In genomic region chr1:179310271-179310670, GRCh38 we compare ENCODE assay signal across 16 cellular contexts. TPM values are rescaled to one million over a fixed set of nuclear protein-coding genes. Genes with fewer than 3 reads are reported as not detected.
DNase-seq lines count a peak whose midpoint lies in the region; ATAC-seq and TF ChIP-seq lines count a peak whose summit lies in the region.
"Had no signal": no experiment of that assay in that cellular context is flagged by ENCODE, and none has a peak within 500 bp of the region (broad histone marks: within the 10 kb centered on the region; RNA-seq: fewer than 3 reads in every experiment).

No MANE protein-coding gene starts in this region.

- H3K4me1 Mint-ChIP-seq in activated T-cell treated with anti-CD3 and anti-CD28 coated beads, Interleukin-2, amount 50 U/mL, for 24 hours (ENCODE audit: low read depth), result peaks cover 48% of the 10 kb centered on the region
- peaks cover 41 to 46% of the 10 kb centered on the region in 2 donors for H3K4me1 Mint-ChIP-seq in natural killer cell

- peak; percentile 63 for ATAC-seq in RWPE2 (ENCODE audit: low read depth)
- no peak for ATAC-seq in right lobe of liver
- no peak for ATAC-seq in natural killer cell

- H3K4me3 Mint-ChIP-seq in activated T-cell treated with anti-CD3 and anti-CD28 coated beads, Interleukin-2, amount 50 U/mL, for 24 hours, result no peak overlapping the region
- H3K4me3 Mint-ChIP-seq in natural killer cell, result no peak overlapping the region
- H3K4me3 Mint-ChIP-seq: T-helper 2 cell treated with Interferon-gamma antibody and Interleukin-4, amounts not matched to agents 5 μg/mL and 100 μg/mL, for 36 hours had no signal

- no peaks in the 10 kb centered on the region for H3K27me3 Mint-ChIP-seq in activated T-cell treated with anti-CD3 and anti-CD28 coated beads, Interleukin-2, amount 50 U/mL, for 24 hours
- no peaks in the 10 kb centered on the region for H3K27me3 Mint-ChIP-seq in natural killer cell (ENCODE audit: low read depth in 2 of 2)

- H3K9me3 ChIP-seq in RWPE2 (ENCODE audit: severe bottlenecking) (no peaks in the 10 kb centered on the region), testis (no peaks in the 10 kb centered on the region), right lobe of liver (no peaks in the 10 kb centered on the region)
- H3K9me3 ChIP-seq: left lung, tibial nerve had no signal

- peak overlapping the region; percentile 63 for H3K27ac Mint-ChIP-seq in activated T-cell treated with anti-CD3 and anti-CD28 coated beads, Interleukin-2, amount 50 U/mL, for 24 hours
- peak overlapping the region in 1 of 2 donors; percentile 70 for H3K27ac Mint-ChIP-seq in natural killer cell
- H3K27ac Mint-ChIP-seq: activated naive CD4-positive, alpha-beta T cell treated with anti-CD3 and anti-CD28 coated beads, Interleukin-2, amount 50 U/mL, for 72 hours; T-helper 2 cell treated with Interferon-gamma antibody and Interleukin-4, amounts not matched to agents 5 μg/mL and 100 μg/mL, for 36 hours had no signal

- TF ChIP-seq POLR2A in testis (IDR thresholded peaks at IDR 0.05), result no peak
- TF ChIP-seq POLR2A in right lobe of liver (IDR thresholded peaks at IDR 0.05), result no peak

- H3K36me3 ChIP-seq in RWPE2 (ENCODE audit: low read depth), result no peaks in the 10 kb centered on the region
- no peaks in the 10 kb centered on the region for H3K36me3 ChIP-seq in testis (ENCODE audit: low read depth, missing control alignments)
- no peaks in the 10 kb centered on the region for H3K36me3 ChIP-seq in right lobe of liver

- no peaks in the 10 kb centered on the region for H3K9me3 Mint-ChIP-seq in activated T-cell treated with anti-CD3 and anti-CD28 coated beads, Interleukin-2, amount 50 U/mL, for 24 hours
- no peaks in the 10 kb centered on the region for H3K9me3 Mint-ChIP-seq in natural killer cell
- H3K9me3 Mint-ChIP-seq: activated naive CD4-positive, alpha-beta T cell treated with anti-CD3 and anti-CD28 coated beads, Interleukin-2, amount 50 U/mL, for 72 hours; T-helper 2 cell treated with Interferon-gamma antibody and Interleukin-4, amounts not matched to agents 5 μg/mL and 100 μg/mL, for 36 hours had no signal

- H3K27ac ChIP-seq in RWPE2 (ENCODE audit: poor library complexity, severe bottlenecking) (peak overlapping the region; percentile 83), testis (peak overlapping the region; percentile 62 to 68), right lobe of liver (no peak overlapping the region)
- H3K27ac ChIP-seq: dorsolateral prefrontal cortex, tibial nerve had no signal

- H3K27me3 ChIP-seq in RWPE2 (ENCODE audit: insufficient read depth, poor library complexity, severe bottlenecking), result no peaks in the 10 kb centered on the region
- H3K27me3 ChIP-seq in testis, result no peaks in the 10 kb centered on the region
- H3K27me3 ChIP-seq in right lobe of liver, result no peaks in the 10 kb centered on the region
- H3K27me3 ChIP-seq: dorsolateral prefrontal cortex, left lung, tibial nerve had no signal

- TF ChIP-seq CTCF in RWPE2 (IDR thresholded peaks at IDR 0.05; ENCODE audit: poor library complexity, severe bottlenecking) (no peak), fibroblast of pulmonary artery (IDR thresholded peaks at IDR 0.05; ENCODE audit: low read length, missing control alignments) (no peak), testis (IDR thresholded peaks at IDR 0.05) (no peak), right lobe of liver (IDR thresholded peaks at IDR 0.05) (no peak), natural killer cell (IDR thresholded peaks at IDR 0.05) (no peak)

- WGBS in testis, 2 donors, result 42 to 59% methylated on average over 2 of the region's 2 CpGs
- WGBS in right lobe of liver (ENCODE audit: insufficient coverage, low coverage, low lambda C conversion rate, missing lambda C conversion rate), result 79% methylated on average over 2 of the region's 2 CpGs

- peaks cover 84% of the 10 kb centered on the region for H3K36me3 Mint-ChIP-seq in activated T-cell treated with anti-CD3 and anti-CD28 coated beads, Interleukin-2, amount 50 U/mL, for 24 hours (ENCODE audit: low read depth)
- peaks cover 8% of the 10 kb centered on the region for H3K36me3 Mint-ChIP-seq in natural killer cell

- peaks cover 16% of the 10 kb centered on the region for H3K4me1 ChIP-seq in RWPE2 (ENCODE audit: insufficient read depth, poor library complexity, severe bottlenecking)
- peaks cover 25% of the 10 kb centered on the region for H3K4me1 ChIP-seq in testis
- no peaks in the 10 kb centered on the region for H3K4me1 ChIP-seq in right lobe of liver

- no peak overlapping the region for H3K4me3 ChIP-seq in RWPE2 (ENCODE audit: severe bottlenecking)
- H3K4me3 ChIP-seq in fibroblast of pulmonary artery (replicated peaks; ENCODE audit: low read depth, low read length), result no peak overlapping the region
- no peak overlapping the region for H3K4me3 ChIP-seq in testis
- no peak overlapping the region for H3K4me3 ChIP-seq in right lobe of liver
- H3K4me3 ChIP-seq: dorsolateral prefrontal cortex, left lung, tibial nerve had no signal

- DNase-seq in activated T-cell treated with anti-CD3 and anti-CD28 coated beads, Interleukin-2, amount 50 U/mL, for 24 hours, result no peak
- no peak for DNase-seq in activated T-cell treated with anti-CD3 and anti-CD28 coated beads, Interleukin-2, amount 50 U/mL, for 1 hour
- no peak for DNase-seq in RWPE2 (ENCODE audit: low spot score)
- DNase-seq in fibroblast of pulmonary artery (ENCODE audit: low read depth), result peak; percentile 63
- no peak for DNase-seq in testis
- no peak for DNase-seq in head of caudate nucleus
- no peak for DNase-seq in right lobe of liver
- no peak for DNase-seq in natural killer cell
- DNase-seq: DMS153, dorsolateral prefrontal cortex, glutamatergic neuron, left lung, RPMI8226 had no signal

- intact Hi-C loops in testis (cut with DNase I; ENCODE audit: low total_unique reads) (no loop called here), head of caudate nucleus (cut with DNase I) (no loop called here), right lobe of liver (cut with DNase I) (no loop called here), natural killer cell (cut with micrococcal nuclease) (no loop called here)

RNA-seq across cellular contexts. Expression of gene SOAT1, which starts 16.7 kb away (rescaled TPM):
- 10 to 100 TPM; 24.1 to 25.5 TPM for total RNA-seq in testis
- polyA plus RNA-seq in testis (ENCODE audit: insufficient read depth, low read depth, low replicate concordance), result 22.5 TPM
- 10 to 100 TPM in 4 of 6 experiments, 1 to 10 TPM in 2; 5.8 to 20.5 (median 14.3) TPM for total RNA-seq in right lobe of liver
- 10 to 100 TPM; 36.9 to 57.9 (median 51.3) TPM for total RNA-seq in natural killer cell

RNA-seq across cellular contexts. Expression of gene AXDND1, which starts 55.5 kb away (rescaled TPM):
- 10 to 100 TPM; 31.5 to 58.3 TPM for total RNA-seq in testis
- 21.4 TPM for polyA plus RNA-seq in testis (ENCODE audit: insufficient read depth, low read depth, low replicate concordance)
- under 1 TPM in 1 of 6 experiments, not detected in 5; 0.09 TPM for total RNA-seq in right lobe of liver
- total RNA-seq in natural killer cell, result 1 to 10 TPM in 2 of 3 donors, under 1 TPM in 1; 0.78 to 2.0 (median 1.7) TPM

Comparison
In these comparisons a context has a peak if more than half of its experiments do, and no peak if none do; other contexts are left out.
1. H3K27ac ChIP-seq: peak in RWPE2 (single experiment) and testis (2 of 2); none in right lobe of liver (0 of 3).
2. RNA of gene AXDND1, which starts 55.5 kb away (total RNA-seq): 31.5 to 58.3 TPM in testis; 0.78 to 2.0 TPM in natural killer cell and 0.09 TPM in right lobe of liver; every median in the first group is over 10 times any median in the second.